Comparison of ENCODE assay signal across 8 cellular contexts in the genomic region with DNA sequence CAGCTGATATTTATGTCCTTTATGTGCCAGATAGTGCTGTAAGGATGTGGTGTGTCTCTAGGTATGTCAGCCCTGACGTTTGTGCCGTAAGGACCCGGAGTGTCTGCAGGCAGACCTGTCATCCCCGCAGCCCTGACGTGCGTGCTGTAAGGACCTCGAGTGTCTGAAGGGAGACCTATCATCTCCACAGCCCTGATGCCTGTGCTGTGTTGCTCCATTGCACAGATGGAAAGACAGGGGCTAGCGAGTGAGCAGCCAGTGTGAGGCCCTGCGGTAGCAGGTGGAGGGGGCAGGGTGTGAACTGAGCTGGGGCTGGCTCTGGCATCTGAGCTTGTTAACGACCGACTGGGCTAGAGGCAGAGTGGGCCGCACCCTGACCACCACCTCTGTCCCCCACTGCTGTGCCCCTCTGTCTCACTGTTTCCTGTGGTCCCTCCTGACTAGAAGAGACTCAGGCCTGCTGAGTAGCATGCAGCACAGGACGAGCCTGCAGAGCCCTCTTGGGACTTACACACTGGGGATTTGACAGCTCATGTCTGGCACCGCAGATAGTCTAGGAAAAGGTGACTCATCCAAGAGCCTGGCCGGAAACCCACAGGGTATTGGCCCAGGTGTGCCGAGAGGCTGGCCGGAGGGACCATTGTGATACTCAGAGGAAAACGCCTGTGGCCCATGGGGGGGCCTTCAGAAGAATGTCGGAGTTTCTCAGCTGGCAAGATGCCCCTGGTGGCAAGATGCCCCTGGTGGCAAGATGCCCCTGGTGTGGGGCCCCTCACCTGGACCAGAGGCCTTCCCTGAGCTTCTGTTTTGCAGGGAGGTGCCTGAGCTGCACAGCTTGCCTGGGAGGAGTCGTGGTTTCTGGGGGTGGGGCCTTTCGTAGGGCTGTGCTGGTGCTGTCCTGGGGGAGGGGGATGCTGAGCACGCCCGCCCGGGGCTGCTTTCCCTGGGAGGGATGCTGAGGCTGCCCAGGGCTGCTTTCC.
DNase-seq lines count a peak whose midpoint lies in the region; ATAC-seq and TF ChIP-seq lines count a peak whose summit lies in the region.

No MANE protein-coding gene starts in this region.

- DNase-seq in AG08395 (ENCODE audit: low spot score) (peak; percentile 84), NCI-H2196 treated with DMSO at 0.1 percent for 48 hours (lab: John Stamatoyannopoulos, UW; ENCODE audit: unreplicated experiment) (peak; percentile 16), activated T-cell treated with anti-CD3 and anti-CD28 coated beads for 48 hours (ENCODE audit: low read depth) (peak; percentile 57), foreskin fibroblast (peak; percentile 47 to 69), retinal pigment epithelial cell (ENCODE audit: low read depth) (peak; percentile 36), NCI-H446 (lab: John Stamatoyannopoulos, UW) (no peak)

- H3K4me3 ChIP-seq in foreskin fibroblast (ENCODE audit: low read depth in 1 of 2, low read length in 2 of 2) (no peak overlapping the region), retinal pigment epithelial cell (ENCODE audit: low read length) (no peak overlapping the region)

- peak; percentile 73 for ATAC-seq in GM18511 (IDR thresholded peaks at IDR 0.05; ENCODE audit: unreplicated experiment)
- ATAC-seq in HG02938 (IDR thresholded peaks at IDR 0.05; ENCODE audit: unreplicated experiment), result peak; percentile 73

- TF ChIP-seq CTCF in foreskin fibroblast (IDR thresholded peaks at IDR 0.05; ENCODE audit: low read depth, low read length) (no peak), retinal pigment epithelial cell (conservative IDR thresholded peaks at IDR 0.05; ENCODE audit: low read depth, low read length) (peak; percentile 6)

Comparison
In these comparisons a context has a peak if more than half of its experiments do, and no peak if none do; other contexts are left out.
1. DNase-seq: peak in AG08395 (single experiment), NCI-H2196 treated with DMSO at 0.1 percent for 48 hours (single experiment), activated T-cell treated with anti-CD3 and anti-CD28 coated beads for 48 hours (single experiment), foreskin fibroblast (2 of 2) and retinal pigment epithelial cell (single experiment); none in NCI-H446 (0 of 2).